In the genomic region with DNA sequence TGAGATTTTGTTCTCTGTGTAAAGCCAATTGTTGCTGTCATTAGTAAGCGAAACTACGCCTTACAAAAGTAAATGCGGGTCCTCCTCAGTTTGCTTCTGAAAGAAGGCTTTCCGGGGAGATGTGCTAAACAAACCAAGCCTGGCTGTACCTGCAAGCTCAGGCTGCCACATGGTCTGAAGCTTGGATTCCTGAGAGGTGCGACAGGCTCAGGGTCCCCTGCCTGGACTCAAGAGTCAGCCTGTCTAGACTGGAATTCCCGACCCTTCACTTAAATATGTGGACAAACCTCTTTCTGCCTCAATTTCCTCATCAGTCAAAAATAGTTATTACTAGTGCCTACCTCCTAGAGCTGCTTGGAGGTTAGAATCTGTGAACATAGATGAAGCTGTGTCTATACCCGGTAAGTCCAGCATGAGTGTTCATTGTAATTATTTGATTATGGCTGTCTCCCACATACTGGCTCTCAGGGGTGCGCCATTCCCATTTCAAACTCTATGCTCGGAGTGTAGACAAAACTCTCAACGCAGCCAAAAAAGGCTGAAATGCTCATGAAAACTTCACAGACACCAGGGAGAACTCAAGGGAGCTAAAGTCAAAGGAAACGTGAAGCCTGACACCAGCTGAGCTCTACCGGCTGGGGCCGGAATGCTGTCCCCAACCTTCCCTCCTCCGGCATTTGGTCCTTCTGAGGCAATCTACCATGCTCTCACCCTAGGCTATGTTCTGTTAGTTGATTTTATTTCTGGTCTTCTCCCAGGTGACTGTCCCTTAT, we compare ENCODE assay signal across 1 cellular context.
TF ChIP-seq lines count a peak whose summit lies in the region.

No MANE protein-coding gene starts in this region.

TF ChIP-seq in GM23338, 12 proteins besides CTCF, POLR2A, EP300 and RAD21:
- TF ChIP-seq, protein P1, sequence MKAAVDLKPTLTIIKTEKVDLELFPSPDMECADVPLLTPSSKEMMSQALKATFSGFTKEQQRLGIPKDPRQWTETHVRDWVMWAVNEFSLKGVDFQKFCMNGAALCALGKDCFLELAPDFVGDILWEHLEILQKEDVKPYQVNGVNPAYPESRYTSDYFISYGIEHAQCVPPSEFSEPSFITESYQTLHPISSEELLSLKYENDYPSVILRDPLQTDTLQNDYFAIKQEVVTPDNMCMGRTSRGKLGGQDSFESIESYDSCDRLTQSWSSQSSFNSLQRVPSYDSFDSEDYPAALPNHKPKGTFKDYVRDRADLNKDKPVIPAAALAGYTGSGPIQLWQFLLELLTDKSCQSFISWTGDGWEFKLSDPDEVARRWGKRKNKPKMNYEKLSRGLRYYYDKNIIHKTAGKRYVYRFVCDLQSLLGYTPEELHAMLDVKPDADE (IDR thresholded peaks at IDR 0.05), result no peak
- TF ChIP-seq EZH2 (IDR thresholded peaks at IDR 0.05; ENCODE audit: low read depth, unreplicated experiment) (no peak), NANOG (IDR thresholded peaks at IDR 0.05; ENCODE audit: borderline replicate concordance) (no peak), ZNF114 (CRISPR knock-in tag; IDR thresholded peaks at IDR 0.05) (no peak), JUNB (IDR thresholded peaks at IDR 0.05; ENCODE audit: unreplicated experiment) (no peak), EZH2phosphoT487 (IDR thresholded peaks at IDR 0.05; ENCODE audit: unreplicated experiment) (no peak)
- TF ChIP-seq, protein P2, sequence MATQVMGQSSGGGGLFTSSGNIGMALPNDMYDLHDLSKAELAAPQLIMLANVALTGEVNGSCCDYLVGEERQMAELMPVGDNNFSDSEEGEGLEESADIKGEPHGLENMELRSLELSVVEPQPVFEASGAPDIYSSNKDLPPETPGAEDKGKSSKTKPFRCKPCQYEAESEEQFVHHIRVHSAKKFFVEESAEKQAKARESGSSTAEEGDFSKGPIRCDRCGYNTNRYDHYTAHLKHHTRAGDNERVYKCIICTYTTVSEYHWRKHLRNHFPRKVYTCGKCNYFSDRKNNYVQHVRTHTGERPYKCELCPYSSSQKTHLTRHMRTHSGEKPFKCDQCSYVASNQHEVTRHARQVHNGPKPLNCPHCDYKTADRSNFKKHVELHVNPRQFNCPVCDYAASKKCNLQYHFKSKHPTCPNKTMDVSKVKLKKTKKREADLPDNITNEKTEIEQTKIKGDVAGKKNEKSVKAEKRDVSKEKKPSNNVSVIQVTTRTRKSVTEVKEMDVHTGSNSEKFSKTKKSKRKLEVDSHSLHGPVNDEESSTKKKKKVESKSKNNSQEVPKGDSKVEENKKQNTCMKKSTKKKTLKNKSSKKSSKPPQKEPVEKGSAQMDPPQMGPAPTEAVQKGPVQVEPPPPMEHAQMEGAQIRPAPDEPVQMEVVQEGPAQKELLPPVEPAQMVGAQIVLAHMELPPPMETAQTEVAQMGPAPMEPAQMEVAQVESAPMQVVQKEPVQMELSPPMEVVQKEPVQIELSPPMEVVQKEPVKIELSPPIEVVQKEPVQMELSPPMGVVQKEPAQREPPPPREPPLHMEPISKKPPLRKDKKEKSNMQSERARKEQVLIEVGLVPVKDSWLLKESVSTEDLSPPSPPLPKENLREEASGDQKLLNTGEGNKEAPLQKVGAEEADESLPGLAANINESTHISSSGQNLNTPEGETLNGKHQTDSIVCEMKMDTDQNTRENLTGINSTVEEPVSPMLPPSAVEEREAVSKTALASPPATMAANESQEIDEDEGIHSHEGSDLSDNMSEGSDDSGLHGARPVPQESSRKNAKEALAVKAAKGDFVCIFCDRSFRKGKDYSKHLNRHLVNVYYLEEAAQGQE (IDR thresholded peaks at IDR 0.05; ENCODE audit: unreplicated experiment), result no peak
TF ChIP-seq in GM23338: peak in this region for 0.
